ENCODE assay signal across 21 cellular contexts in genomic region chr4:41290486-41290885, GRCh38. TPM values are rescaled to one million over a fixed set of nuclear protein-coding genes. Genes with fewer than 3 reads are reported as not detected.
DNase-seq lines count a peak whose midpoint lies in the region; ATAC-seq and TF ChIP-seq lines count a peak whose summit lies in the region.
"Had no signal": no experiment of that assay in that cellular context is flagged by ENCODE, and none has a peak within 500 bp of the region (broad histone marks: within the 10 kb centered on the region; RNA-seq: fewer than 3 reads in every experiment).

No MANE protein-coding gene starts in this region.

- H3K27me3 ChIP-seq in right atrium auricular region = no peaks in the 10 kb centered on the region
- no peaks in the 10 kb centered on the region for H3K27me3 ChIP-seq in RWPE2 (ENCODE audit: insufficient read depth, poor library complexity, severe bottlenecking)
- no peaks in the 10 kb centered on the region for H3K27me3 ChIP-seq in left lung
- no peaks in the 10 kb centered on the region for H3K27me3 ChIP-seq in upper lobe of right lung

- POLR2A ChIA-PET in naive thymus-derived CD8-positive, alpha-beta T cell (lab: Charles Lee) = no interaction called here

- H3K36me3 ChIP-seq in right atrium auricular region = no peaks in the 10 kb centered on the region
- H3K36me3 ChIP-seq in RWPE2 (ENCODE audit: low read depth) = no peaks in the 10 kb centered on the region
- H3K36me3 ChIP-seq in left lung = no peaks in the 10 kb centered on the region
- H3K36me3 ChIP-seq in upper lobe of right lung = no peaks in the 10 kb centered on the region
- H3K36me3 ChIP-seq: HAP-1 had no signal

- no peak overlapping the region for H3K4me3 Mint-ChIP-seq in naive thymus-derived CD8-positive, alpha-beta T cell

- H3K4me1 Mint-ChIP-seq in naive thymus-derived CD8-positive, alpha-beta T cell = no peaks in the 10 kb centered on the region

- H3K9me3 Mint-ChIP-seq in naive thymus-derived CD8-positive, alpha-beta T cell = peaks cover 0 to 28% (median 9%) of the 10 kb centered on the region in 9 donors

- no peak overlapping the region for H3K4me3 ChIP-seq in right atrium auricular region
- no peak overlapping the region for H3K4me3 ChIP-seq in RWPE2 (ENCODE audit: severe bottlenecking)
- H3K4me3 ChIP-seq in left lung = no peak overlapping the region
- no peak overlapping the region for H3K4me3 ChIP-seq in upper lobe of right lung
- H3K4me3 ChIP-seq: HAP-1 had no signal

- peaks cover 0 to 6% of the 10 kb centered on the region in 2 donors for H3K9me3 ChIP-seq in right atrium auricular region
- H3K9me3 ChIP-seq in RWPE2 (ENCODE audit: severe bottlenecking) = peaks cover 11% of the 10 kb centered on the region
- peaks cover 0 to 21% of the 10 kb centered on the region in 2 donors for H3K9me3 ChIP-seq in left lung
- peaks cover 7% of the 10 kb centered on the region for H3K9me3 ChIP-seq in upper lobe of right lung
- H3K9me3 ChIP-seq: SK-N-SH had no signal

- H3K27ac ChIP-seq in right atrium auricular region (peak overlapping the region in 1 of 2 donors; percentile 40), RWPE2 (ENCODE audit: poor library complexity, severe bottlenecking) (no peak overlapping the region), left lung (no peak overlapping the region), upper lobe of right lung (no peak overlapping the region)
- H3K27ac ChIP-seq: 22Rv1, C4-2B had no signal

- DNase-seq in Right ventricle myocardium superior (peak; percentile 45), right atrium auricular region (ENCODE audit: low spot score) (no peak), RWPE2 (ENCODE audit: low spot score) (no peak), left lung (no peak), upper lobe of right lung (no peak), OCI-M1 (lab: John Stamatoyannopoulos, UW) (no peak), RKO (ENCODE audit: low spot score) (no peak)
- no peak for DNase-seq in naive thymus-derived CD8-positive, alpha-beta T cell
- DNase-seq: AML-193, DMS79, IMR-90, NCI-H1436, NCI-H1930, NCI-H226, NCI-H524, SHP77 treated with DMSO at 0.1 percent for 48 hours, SK-N-SH had no signal

- H3K4me1 ChIP-seq in right atrium auricular region = peaks cover 0 to 8% of the 10 kb centered on the region in 2 donors
- peaks cover 18% of the 10 kb centered on the region for H3K4me1 ChIP-seq in RWPE2 (ENCODE audit: insufficient read depth, poor library complexity, severe bottlenecking)
- no peaks in the 10 kb centered on the region for H3K4me1 ChIP-seq in left lung
- H3K4me1 ChIP-seq in upper lobe of right lung = peaks cover 4% of the 10 kb centered on the region

- peaks cover 0 to 7% (median 0%) of the 10 kb centered on the region in 5 donors for H3K27me3 Mint-ChIP-seq in naive thymus-derived CD8-positive, alpha-beta T cell

- TF ChIP-seq CTCF in right atrium auricular region (IDR thresholded peaks at IDR 0.05) (no peak), RWPE2 (IDR thresholded peaks at IDR 0.05; ENCODE audit: poor library complexity, severe bottlenecking) (no peak), left lung (IDR thresholded peaks at IDR 0.05) (no peak), upper lobe of right lung (IDR thresholded peaks at IDR 0.05) (no peak)

- H3K36me3 Mint-ChIP-seq in naive thymus-derived CD8-positive, alpha-beta T cell = peaks cover 0 to 9% (median 0%) of the 10 kb centered on the region in 3 donors

- no peak overlapping the region for H3K27ac Mint-ChIP-seq in naive thymus-derived CD8-positive, alpha-beta T cell

- intact Hi-C loops in Right ventricle myocardium superior (cut with DNase I) (no loop called here), left lung (cut with DNase I) (no loop called here), upper lobe of right lung (cut with DNase I) (no loop called here)

- peak; percentile 48 for ATAC-seq in Right ventricle myocardium superior (ENCODE audit: poor library complexity)
- peak; percentile 49; the same call in 2 of the 3 replicates for ATAC-seq in RWPE2 (ENCODE audit: low read depth)
- ATAC-seq in left lung = peak; percentile 78
- ATAC-seq in upper lobe of right lung = peak; percentile 83
- no peak for ATAC-seq in naive thymus-derived CD8-positive, alpha-beta T cell
- ATAC-seq: Panc1 had no signal

RNA-seq across cellular contexts. Expression of gene UCHL1, which starts 33.8 kb away (rescaled TPM):
- total RNA-seq in Right ventricle myocardium superior (9.5 TPM), right atrium auricular region (100 to 1,000 TPM in 1 of 2 donors, 10 to 100 TPM in 1; 36.8 to 126 TPM), left lung (10 to 100 TPM; 26.5 to 31.6 TPM), upper lobe of right lung (7.2 TPM)
- under 1 TPM in 1 of 2 experiments, not detected in 1; 0.49 TPM for total RNA-seq in naive thymus-derived CD8-positive, alpha-beta T cell
- polyA plus RNA-seq in naive thymus-derived CD8-positive, alpha-beta T cell = not detected

Comparison
In these comparisons a context has a peak if more than half of its experiments do, and no peak if none do; other contexts are left out.
1. ATAC-seq: peak in Right ventricle myocardium superior (single experiment), RWPE2 (single experiment), left lung (single experiment) and upper lobe of right lung (single experiment); none in naive thymus-derived CD8-positive, alpha-beta T cell (0 of 2).